In the genomic region with DNA sequence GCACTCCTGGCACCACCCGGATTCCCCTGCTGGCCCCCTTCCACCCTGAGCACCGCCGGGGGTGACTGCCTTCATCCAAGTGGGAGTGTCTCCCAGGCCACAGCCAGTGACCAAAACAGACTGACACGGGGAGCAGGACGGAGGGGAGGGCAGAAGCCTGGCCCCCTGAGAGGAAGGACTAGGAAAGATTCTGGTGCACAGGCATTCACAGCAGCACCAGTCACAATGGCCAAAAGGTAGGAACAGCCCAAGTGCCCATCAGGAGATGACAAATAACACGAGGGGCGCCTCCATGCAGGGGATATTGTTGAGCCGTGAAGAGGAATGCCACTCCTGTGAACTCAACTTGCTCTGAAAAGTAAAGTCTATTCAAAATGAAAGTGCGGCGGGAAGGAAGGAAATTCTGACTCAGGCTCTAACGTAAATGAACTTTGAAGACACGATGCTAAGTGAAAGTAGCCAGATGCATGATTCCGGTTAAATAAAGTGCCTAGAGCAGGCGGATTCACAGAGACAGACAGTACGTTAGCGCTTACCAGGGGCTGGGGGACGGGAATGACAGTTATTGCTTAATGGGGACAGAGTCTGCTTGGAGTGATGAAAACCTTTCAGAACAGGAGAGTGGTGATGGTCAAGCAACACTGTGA, we compare ENCODE assay signal across 8 cellular contexts.
A peak's percentile ranks its signal among the peaks of the same experiment; 100 is the strongest.
DNase-seq lines count a peak whose midpoint lies in the region; ATAC-seq and TF ChIP-seq lines count a peak whose summit lies in the region.

No MANE protein-coding gene starts in this region.

- no peaks in the 10 kb centered on the region for H3K9me3 ChIP-seq in osteoblast (ENCODE audit: low read depth, low read length)
- H3K9me3 ChIP-seq in tibial nerve: no peaks in the 10 kb centered on the region

- H3K4me1 ChIP-seq in osteoblast (ENCODE audit: insufficient read depth, low read length) (peaks cover 8% of the 10 kb centered on the region), tibial nerve (peaks cover 0 to 36% (median 13%) of the 10 kb centered on the region in 4 donors)

- H3K4me1 Mint-ChIP-seq in glutamatergic neuron (ENCODE audit: low read depth, unreplicated experiment): peaks cover 23% of the 10 kb centered on the region

- H3K27ac ChIP-seq in osteoblast (ENCODE audit: low read depth, low read length) (peak overlapping the region; percentile 6), tibial nerve (peak overlapping the region; percentile 53 to 88 (median 70))

- peak; percentile 36 for DNase-seq in activated CD4-positive, alpha-beta T cell treated with anti-CD3 and anti-CD28 coated beads, Interleukin-2, amount 50 U/mL, for 1 hour
- peak; percentile 58 for DNase-seq in epithelial cell of esophagus (ENCODE audit: low read depth)
- DNase-seq in osteoblast (ENCODE audit: insufficient read length, low spot score, missing footprints): no peak
- peak in 1 of 2 donors; percentile 69 for DNase-seq in tibial nerve (ENCODE audit: low spot score in 2 of 2)
- no peak for DNase-seq in glutamatergic neuron
- no peak for DNase-seq in NCI-H82 (lab: John Stamatoyannopoulos, UW)

- no peak for TF ChIP-seq CTCF in epithelial cell of esophagus (IDR thresholded peaks at IDR 0.05; ENCODE audit: insufficient read depth, low read depth, low read length, missing control alignments)
- no peak for TF ChIP-seq CTCF in osteoblast (IDR thresholded peaks at IDR 0.05; ENCODE audit: extremely low read depth, low read depth, low read length)
- no peak for TF ChIP-seq CTCF in tibial nerve (IDR thresholded peaks at IDR 0.05)
- TF ChIP-seq CTCF in glutamatergic neuron (IDR thresholded peaks at IDR 0.05; ENCODE audit: partially characterized antibody, unreplicated experiment): no peak

- H3K27me3 ChIP-seq in osteoblast (ENCODE audit: insufficient read depth, low read length): no peaks in the 10 kb centered on the region
- no peaks in the 10 kb centered on the region for H3K27me3 ChIP-seq in tibial nerve

- ATAC-seq in GM19397 (IDR thresholded peaks at IDR 0.05; ENCODE audit: unreplicated experiment) (peak; percentile 77), HG03460 (IDR thresholded peaks at IDR 0.05; ENCODE audit: unreplicated experiment) (peak; percentile 78)

- TF ChIP-seq POLR2A in tibial nerve (IDR thresholded peaks at IDR 0.05): peak in 1 of 2 donors; percentile 7

- no peak overlapping the region for H3K27ac Mint-ChIP-seq in glutamatergic neuron (ENCODE audit: unreplicated experiment)

- WGBS in tibial nerve, 2 donors: 34% methylated on average over 17 of the region's 17 CpGs

- H3K4me3 Mint-ChIP-seq in glutamatergic neuron (ENCODE audit: unreplicated experiment): no peak overlapping the region

- peak overlapping the region; percentile 82 for H2AFZ ChIP-seq in osteoblast (ENCODE audit: low read length)

- H3K4me3 ChIP-seq in epithelial cell of esophagus (ENCODE audit: low read length): no peak overlapping the region
- peak overlapping the region; percentile 31 for H3K4me3 ChIP-seq in osteoblast (ENCODE audit: insufficient read depth, low read length)
- H3K4me3 ChIP-seq in tibial nerve: peak overlapping the region in 3 of 4 donors; percentile 16 to 37 (median 28)

- H3K36me3 ChIP-seq in osteoblast (ENCODE audit: insufficient read depth, low read length) (no peaks in the 10 kb centered on the region), tibial nerve (no peaks in the 10 kb centered on the region)

- H3K4me2 ChIP-seq in osteoblast (ENCODE audit: insufficient read depth, low read length): peak overlapping the region; percentile 28

- H3K36me3 Mint-ChIP-seq in glutamatergic neuron (ENCODE audit: unreplicated experiment): peaks cover under 1% of the 10 kb centered on the region

- peaks cover 9% of the 10 kb centered on the region for H3K27me3 Mint-ChIP-seq in glutamatergic neuron (ENCODE audit: unreplicated experiment)

- no peaks in the 10 kb centered on the region for H3K79me2 ChIP-seq in osteoblast (ENCODE audit: insufficient read depth, low read length)

- no peaks in the 10 kb centered on the region for H4K20me1 ChIP-seq in osteoblast (ENCODE audit: insufficient read depth, low read length)

- H3K9me3 Mint-ChIP-seq in glutamatergic neuron (ENCODE audit: unreplicated experiment): peaks cover 9% of the 10 kb centered on the region

- peak; percentile 84 to 90 for TF ChIP-seq EP300 in tibial nerve (IDR thresholded peaks at IDR 0.05)

Comparison
In these comparisons a context has a peak if more than half of its experiments do, and no peak if none do; other contexts are left out.
1. DNase-seq: peak in activated CD4-positive, alpha-beta T cell treated with anti-CD3 and anti-CD28 coated beads, Interleukin-2, amount 50 U/mL, for 1 hour (single experiment) and epithelial cell of esophagus (single experiment); none in osteoblast (single experiment), glutamatergic neuron (single experiment) and NCI-H82 (single experiment).